20 cellular contexts compared by ENCODE assay signal in genomic region chr1:68162761-68163160, GRCh38.
DNase-seq lines count a peak whose midpoint lies in the region; ATAC-seq and TF ChIP-seq lines count a peak whose summit lies in the region.
"Had no signal": no experiment of that assay in that cellular context is flagged by ENCODE, and none has a peak within 500 bp of the region (broad histone marks: within the 10 kb centered on the region; RNA-seq: fewer than 3 reads in every experiment).

No MANE protein-coding gene starts in this region.

- no peaks in the 10 kb centered on the region for H3K4me1 Mint-ChIP-seq in activated CD8-positive, alpha-beta T cell treated with anti-CD3 and anti-CD28 coated beads for 36 hours (ENCODE audit: low read depth)
- no peaks in the 10 kb centered on the region for H3K4me1 Mint-ChIP-seq in activated CD8-positive, alpha-beta T cell treated with anti-CD3 and anti-CD28 coated beads, Interleukin-2, amount 10 ng/mL, durations not matched to agents 7 days and 5 days (ENCODE audit: low read depth)
- H3K4me1 Mint-ChIP-seq: activated CD4-positive, alpha-beta T cell treated with anti-CD3 and anti-CD28 coated beads, Interleukin-2, amount 10 ng/mL, durations not matched to agents 7 days and 5 days; T-helper 17 cell had no signal

- no peak overlapping the region for H3K4me2 ChIP-seq in PC-3 (ENCODE audit: low read length)
- H3K4me2 ChIP-seq: A549, KMS-11 had no signal

- no peaks in the 10 kb centered on the region for H3K9me2 ChIP-seq in PC-3 (replicated peaks; ENCODE audit: low read length)

- H4K20me1 ChIP-seq in PC-3 (ENCODE audit: low read length): no peaks in the 10 kb centered on the region

- no peaks in the 10 kb centered on the region for H3K9me3 Mint-ChIP-seq in activated CD8-positive, alpha-beta T cell treated with anti-CD3 and anti-CD28 coated beads for 36 hours
- no peaks in the 10 kb centered on the region for H3K9me3 Mint-ChIP-seq in activated CD8-positive, alpha-beta T cell treated with anti-CD3 and anti-CD28 coated beads, Interleukin-2, amount 10 ng/mL, durations not matched to agents 7 days and 5 days (ENCODE audit: insufficient read depth)
- no peaks in the 10 kb centered on the region for H3K9me3 Mint-ChIP-seq in activated naive CD4-positive, alpha-beta T cell treated with anti-CD3 and anti-CD28 coated beads, Interleukin-2, amount 50 U/mL, for 72 hours
- H3K9me3 Mint-ChIP-seq: activated CD4-positive, alpha-beta T cell treated with anti-CD3 and anti-CD28 coated beads, Interleukin-2, amount 10 ng/mL, durations not matched to agents 7 days and 5 days; nephron; stimulated activated memory B cell treated with anti-CD40 and anti-IgM and Interleukin-4, amounts not matched to agents 10 μg/mL and 1 μg/mL and 100 μg/mL, for 72 hours had no signal

- no peak overlapping the region for H3K4me3 Mint-ChIP-seq in activated CD8-positive, alpha-beta T cell treated with anti-CD3 and anti-CD28 coated beads for 36 hours
- H3K4me3 Mint-ChIP-seq in activated CD8-positive, alpha-beta T cell treated with anti-CD3 and anti-CD28 coated beads, Interleukin-2, amount 10 ng/mL, durations not matched to agents 7 days and 5 days: no peak overlapping the region
- H3K4me3 Mint-ChIP-seq: activated CD4-positive, alpha-beta T cell treated with anti-CD3 and anti-CD28 coated beads, Interleukin-2, amount 10 ng/mL, durations not matched to agents 7 days and 5 days; nephron; stimulated activated memory B cell treated with anti-CD40 and anti-IgM and Interleukin-4, amounts not matched to agents 10 μg/mL and 1 μg/mL and 100 μg/mL, for 72 hours; T-helper 17 cell had no signal

- BruUV-seq in PC-3 (replicated peaks; lab: Mats Ljungman, UMichigan): no TSS peak

- POLR2A ChIA-PET in activated CD8-positive, alpha-beta T cell treated with anti-CD3 and anti-CD28 coated beads for 36 hours (lab: Charles Lee): no interaction called here
- POLR2A ChIA-PET in activated CD8-positive, alpha-beta T cell treated with anti-CD3 and anti-CD28 coated beads, Interleukin-2, amount 10 ng/mL, durations not matched to agents 7 days and 5 days (lab: Charles Lee): no interaction called here
- POLR2A ChIA-PET in PC-3 (lab: Charles Lee; ENCODE audit: unreplicated experiment): no interaction called here

- no peak overlapping the region for H3K9ac ChIP-seq in PC-3 (ENCODE audit: low read length)
- H3K9ac ChIP-seq: KMS-11 had no signal

- DNase-seq in activated CD8-positive, alpha-beta T cell treated with anti-CD3 and anti-CD28 coated beads for 36 hours: no peak
- no peak for DNase-seq in activated CD8-positive, alpha-beta T cell treated with anti-CD3 and anti-CD28 coated beads, Interleukin-2, amount 10 ng/mL, durations not matched to agents 7 days and 5 days
- DNase-seq in PC-3 (no peak), epithelial cell of proximal tubule (ENCODE audit: low read depth) (no peak), upper lobe of right lung (no peak), NCI-H2171 treated with DMSO at 0.1 percent for 48 hours (lab: John Stamatoyannopoulos, UW) (no peak), ascending aorta (ENCODE audit: low spot score in 2 of 2) (no peak)
- no peak for DNase-seq in activated naive CD4-positive, alpha-beta T cell treated with anti-CD3 and anti-CD28 coated beads, Interleukin-2, amount 50 U/mL, for 72 hours (ENCODE audit: low spot score in 2 of 2)
- DNase-seq: activated CD4-positive, alpha-beta T cell treated with anti-CD3 and anti-CD28 coated beads, Interleukin-2, amount 10 ng/mL, durations not matched to agents 7 days and 5 days; activated T-cell treated with anti-CD3 and anti-CD28 coated beads, Interleukin-2, amount 50 U/mL, for 48 hours; NCI-H526 treated with DMSO at 0.1 percent for 48 hours; RPMI8226; T-helper 17 cell had no signal

- intact Hi-C loops in activated CD8-positive, alpha-beta T cell treated with anti-CD3 and anti-CD28 coated beads for 36 hours (cut with micrococcal nuclease): no loop called here
- intact Hi-C loops in PC-3 (cut with micrococcal nuclease) (no loop called here), upper lobe of right lung (cut with DNase I) (no loop called here), ascending aorta (cut with DNase I) (no loop called here)

- H3K27ac ChIP-seq in PC-3 (ENCODE audit: low read length) (no peak overlapping the region), upper lobe of right lung (no peak overlapping the region), ascending aorta (no peak overlapping the region)
- H3K27ac ChIP-seq: A549, coronary artery, KMS-11, upper lobe of left lung had no signal

- H3K36me3 ChIP-seq in PC-3 (ENCODE audit: low read depth, low read length) (no peaks in the 10 kb centered on the region), upper lobe of right lung (peaks cover 12% of the 10 kb centered on the region), ascending aorta (peaks cover 15 to 18% of the 10 kb centered on the region in 2 donors)

- H3K27ac Mint-ChIP-seq in activated CD8-positive, alpha-beta T cell treated with anti-CD3 and anti-CD28 coated beads for 36 hours: no peak overlapping the region
- H3K27ac Mint-ChIP-seq in activated CD8-positive, alpha-beta T cell treated with anti-CD3 and anti-CD28 coated beads, Interleukin-2, amount 10 ng/mL, durations not matched to agents 7 days and 5 days: no peak overlapping the region
- no peak overlapping the region for H3K27ac Mint-ChIP-seq in activated naive CD4-positive, alpha-beta T cell treated with anti-CD3 and anti-CD28 coated beads, Interleukin-2, amount 50 U/mL, for 72 hours
- H3K27ac Mint-ChIP-seq: activated CD4-positive, alpha-beta T cell treated with anti-CD3 and anti-CD28 coated beads, Interleukin-2, amount 10 ng/mL, durations not matched to agents 7 days and 5 days; nephron; stimulated activated memory B cell treated with anti-CD40 and anti-IgM and Interleukin-4, amounts not matched to agents 10 μg/mL and 1 μg/mL and 100 μg/mL, for 72 hours; T-helper 17 cell had no signal

- H3F3A ChIP-seq in PC-3 (ENCODE audit: low read length, unreplicated experiment): no peaks in the 10 kb centered on the region

- H3K4me1 ChIP-seq in PC-3 (ENCODE audit: insufficient read depth, low read length): no peaks in the 10 kb centered on the region
- H3K4me1 ChIP-seq in upper lobe of right lung: no peaks in the 10 kb centered on the region
- no peaks in the 10 kb centered on the region for H3K4me1 ChIP-seq in ascending aorta
- H3K4me1 ChIP-seq: A549, upper lobe of left lung had no signal

- H3K9me3 ChIP-seq in PC-3 (ENCODE audit: low read length) (no peaks in the 10 kb centered on the region), upper lobe of right lung (no peaks in the 10 kb centered on the region), ascending aorta (no peaks in the 10 kb centered on the region)
- H3K9me3 ChIP-seq: A549, upper lobe of left lung had no signal

- CTCF ChIA-PET in activated CD8-positive, alpha-beta T cell treated with anti-CD3 and anti-CD28 coated beads for 36 hours (lab: Charles Lee): no interaction called here
- CTCF ChIA-PET in activated CD8-positive, alpha-beta T cell treated with anti-CD3 and anti-CD28 coated beads, Interleukin-2, amount 10 ng/mL, durations not matched to agents 7 days and 5 days (lab: Charles Lee): no interaction called here
- CTCF ChIA-PET in PC-3 (lab: Charles Lee): no interaction called here

- no peak overlapping the region for H3K4me3 ChIP-seq in PC-3 (ENCODE audit: low read length)
- no peak overlapping the region for H3K4me3 ChIP-seq in epithelial cell of proximal tubule (ENCODE audit: low read depth, low read length)
- H3K4me3 ChIP-seq in upper lobe of right lung: no peak overlapping the region
- H3K4me3 ChIP-seq in ascending aorta: no peak overlapping the region
- H3K4me3 ChIP-seq: A549, coronary artery, lung, upper lobe of left lung had no signal

- ATAC-seq in activated CD8-positive, alpha-beta T cell treated with anti-CD3 and anti-CD28 coated beads for 36 hours: no peak
- no peak for ATAC-seq in activated CD8-positive, alpha-beta T cell treated with anti-CD3 and anti-CD28 coated beads, Interleukin-2, amount 10 ng/mL, durations not matched to agents 7 days and 5 days
- ATAC-seq in PC-3 (no peak), upper lobe of right lung (peak; percentile 40)
- ATAC-seq in activated naive CD4-positive, alpha-beta T cell treated with anti-CD3 and anti-CD28 coated beads, Interleukin-2, amount 50 U/mL, for 72 hours: no peak
- ATAC-seq: stimulated activated memory B cell treated with anti-CD40 and anti-IgM and Interleukin-4, amounts not matched to agents 10 μg/mL and 1 μg/mL and 100 μg/mL, for 72 hours; T-helper 17 cell had no signal

- peak; percentile 23 for TF ChIP-seq CTCF in activated CD8-positive, alpha-beta T cell treated with anti-CD3 and anti-CD28 coated beads for 36 hours (IDR thresholded peaks at IDR 0.05)
- TF ChIP-seq CTCF in PC-3 (conservative IDR thresholded peaks at IDR 0.05; ENCODE audit: low read depth, low read length) (peak; percentile 48), epithelial cell of proximal tubule (conservative IDR thresholded peaks at IDR 0.05; ENCODE audit: low read depth, low read length) (peak; percentile 39), upper lobe of right lung (IDR thresholded peaks at IDR 0.05) (peak; percentile 20), ascending aorta (IDR thresholded peaks at IDR 0.05) (no peak)

- H3K27me3 ChIP-seq in PC-3 (ENCODE audit: low read length) (no peaks in the 10 kb centered on the region), upper lobe of right lung (no peaks in the 10 kb centered on the region), ascending aorta (no peaks in the 10 kb centered on the region)
- H3K27me3 ChIP-seq: upper lobe of left lung had no signal

- no peaks in the 10 kb centered on the region for H3K27me3 Mint-ChIP-seq in activated CD8-positive, alpha-beta T cell treated with anti-CD3 and anti-CD28 coated beads for 36 hours
- peaks cover 2% of the 10 kb centered on the region for H3K27me3 Mint-ChIP-seq in activated CD8-positive, alpha-beta T cell treated with anti-CD3 and anti-CD28 coated beads, Interleukin-2, amount 10 ng/mL, durations not matched to agents 7 days and 5 days (ENCODE audit: low read depth)
- H3K27me3 Mint-ChIP-seq: activated CD4-positive, alpha-beta T cell treated with anti-CD3 and anti-CD28 coated beads, Interleukin-2, amount 10 ng/mL, durations not matched to agents 7 days and 5 days; stimulated activated memory B cell treated with anti-CD40 and anti-IgM and Interleukin-4, amounts not matched to agents 10 μg/mL and 1 μg/mL and 100 μg/mL, for 72 hours; T-helper 17 cell had no signal

- H3K79me2 ChIP-seq in PC-3 (ENCODE audit: low read length): no peaks in the 10 kb centered on the region

- H2AFZ ChIP-seq in PC-3 (ENCODE audit: low read length): no peak overlapping the region

- H3K36me3 Mint-ChIP-seq in activated CD8-positive, alpha-beta T cell treated with anti-CD3 and anti-CD28 coated beads for 36 hours (ENCODE audit: low read depth): no peaks in the 10 kb centered on the region
- H3K36me3 Mint-ChIP-seq in activated CD8-positive, alpha-beta T cell treated with anti-CD3 and anti-CD28 coated beads, Interleukin-2, amount 10 ng/mL, durations not matched to agents 7 days and 5 days (ENCODE audit: low read depth): no peaks in the 10 kb centered on the region
- H3K36me3 Mint-ChIP-seq in activated naive CD4-positive, alpha-beta T cell treated with anti-CD3 and anti-CD28 coated beads, Interleukin-2, amount 50 U/mL, for 72 hours: no peaks in the 10 kb centered on the region
- H3K36me3 Mint-ChIP-seq: stimulated activated memory B cell treated with anti-CD40 and anti-IgM and Interleukin-4, amounts not matched to agents 10 μg/mL and 1 μg/mL and 100 μg/mL, for 72 hours had no signal

Comparison
In these comparisons a context has a peak if more than half of its experiments do, and no peak if none do; other contexts are left out.
1. CTCF ChIP-seq: peak in activated CD8-positive, alpha-beta T cell treated with anti-CD3 and anti-CD28 coated beads for 36 hours (single experiment), PC-3 (single experiment), epithelial cell of proximal tubule (single experiment) and upper lobe of right lung (single experiment); none in ascending aorta (0 of 3).